26 cellular contexts compared by ENCODE assay signal in genomic region chr3:136698361-136698760, GRCh38.
"Had no signal": no experiment of that assay in that cellular context is flagged by ENCODE, and none has a peak within 500 bp of the region (broad histone marks: within the 10 kb centered on the region; RNA-seq: fewer than 3 reads in every experiment).

No MANE protein-coding gene starts in this region.

- H3K36me3 ChIP-seq: gastrocnemius medialis, heart right ventricle, left lung, prostate gland, tibial nerve, uterus had no signal

- H3K27me3 Mint-ChIP-seq: activated CD8-positive, alpha-beta memory T cell treated with anti-CD3 and anti-CD28 coated beads, Interleukin-2, amount 10 ng/mL, durations not matched to agents 7 days and 5 days; activated naive CD4-positive, alpha-beta T cell treated with anti-CD3 and anti-CD28 coated beads, Interleukin-2, amount 50 U/mL, for 24 hours; activated T-cell treated with anti-CD3 and anti-CD28 coated beads, Interleukin-2, amount 50 U/mL, for 24 hours; brain; dendritic cell treated with granulocyte-macrophage colony-stimulating factor and Interleukin-4, amounts not matched to agents 40 ng/mL and 50 ng/mL, for 4 days; naive thymus-derived CD8-positive, alpha-beta T cell had no signal

- FAIRE-seq: keratinocyte had no signal

- H3K4me1 ChIP-seq: prostate gland, uterus had no signal

- ATAC-seq: activated CD4-positive, CD25-positive, alpha-beta regulatory T cell treated with anti-CD3 and anti-CD28 coated beads, Interleukin-2, amount 50 U/mL, for 24 hours; activated CD8-positive, alpha-beta memory T cell treated with anti-CD3 and anti-CD28 coated beads, Interleukin-2, amount 10 ng/mL, durations not matched to agents 7 days and 5 days; gastrocnemius medialis; heart right ventricle; left lung; naive thymus-derived CD8-positive, alpha-beta T cell; right cardiac atrium had no signal

- H3K4me3 ChIP-seq: gastrocnemius medialis, heart right ventricle, left lung, prostate gland, skin epidermis, tibial nerve, uterus had no signal

- H3K27ac ChIP-seq: epithelial cell of prostate, gastrocnemius medialis, heart right ventricle, left lung, prostate gland, skin epidermis, tibial nerve, uterus had no signal

- H3K27ac Mint-ChIP-seq: activated naive CD4-positive, alpha-beta T cell treated with anti-CD3 and anti-CD28 coated beads, Interleukin-2, amount 50 U/mL, for 24 hours; activated T-cell treated with anti-CD3 and anti-CD28 coated beads, Interleukin-2, amount 50 U/mL, for 24 hours; dendritic cell treated with granulocyte-macrophage colony-stimulating factor and Interleukin-4, amounts not matched to agents 40 ng/mL and 50 ng/mL, for 4 days had no signal

- H3K4me3 Mint-ChIP-seq: activated CD8-positive, alpha-beta memory T cell treated with anti-CD3 and anti-CD28 coated beads, Interleukin-2, amount 10 ng/mL, durations not matched to agents 7 days and 5 days; activated naive CD4-positive, alpha-beta T cell treated with anti-CD3 and anti-CD28 coated beads, Interleukin-2, amount 50 U/mL, for 24 hours; activated T-cell treated with anti-CD3 and anti-CD28 coated beads, Interleukin-2, amount 50 U/mL, for 24 hours; brain; dendritic cell treated with granulocyte-macrophage colony-stimulating factor and Interleukin-4, amounts not matched to agents 40 ng/mL and 50 ng/mL, for 4 days had no signal

- H3K27me3 ChIP-seq: gastrocnemius medialis, heart right ventricle, left lung, tibial nerve, uterus had no signal

- H3K9me3 ChIP-seq: prostate gland, tibial nerve had no signal

- DNase-seq: activated CD4-positive, alpha-beta T cell treated with anti-CD3 and anti-CD28 coated beads, Interleukin-2, amount 50 U/mL, for 48 hours; activated CD8-positive, alpha-beta memory T cell treated with anti-CD3 and anti-CD28 coated beads, Interleukin-2, amount 10 ng/mL, durations not matched to agents 7 days and 5 days; activated effector memory CD4-positive, alpha-beta T cell treated with Interleukin-2 at 50 U/mL for 16 hours; activated T-cell treated with anti-CD3 and anti-CD28 coated beads, Interleukin-2, amount 50 U/mL, for 24 hours; amygdala; effector memory CD4-positive, alpha-beta T cell; gastrocnemius medialis; heart right ventricle; left lung; naive thymus-derived CD8-positive, alpha-beta T cell; occipital lobe; right cardiac atrium; stimulated activated CD4-positive, alpha-beta T cell treated with anti-CD3 and anti-CD28 coated beads, Interleukin-4, amount 100 ng/mL, for 24 hours; stimulated activated naive CD4-positive, alpha-beta T cell; substantia nigra; T-helper 9 cell; uterus had no signal

- H3K4me1 Mint-ChIP-seq: brain had no signal

- H3K9me3 Mint-ChIP-seq: dendritic cell treated with granulocyte-macrophage colony-stimulating factor and Interleukin-4, amounts not matched to agents 40 ng/mL and 50 ng/mL, for 4 days had no signal
